In genomic region chr19:36492689-36493453, GRCh38 we compare ENCODE assay signal across 8 cellular contexts. TPM values are rescaled to one million over a fixed set of nuclear protein-coding genes. Genes with fewer than 3 reads are reported as not detected.
DNase-seq lines count a peak whose midpoint lies in the region; ATAC-seq, FAIRE-seq and TF ChIP-seq lines count a peak whose summit lies in the region.
"Not testable (repeated sequence)": the region's sequence is repeated elsewhere in the genome, so short reads cannot be mapped to it uniquely, and the experiment has no call there.

No MANE protein-coding gene starts in this region.

- DNase-seq in DMS114 treated with DMSO at 0.1 percent for 48 hours (lab: John Stamatoyannopoulos, UW; ENCODE audit: unreplicated experiment), result peak; percentile 30
- peak; percentile 47 for DNase-seq in HuH-7.5 (ENCODE audit: low spot score)
- DNase-seq in PC-3, result peak; percentile 25
- DNase-seq in activated T-cell treated with anti-CD3 and anti-CD28 coated beads, Interleukin-2, amount 50 U/mL, for 48 hours, result peak; percentile 41 to 49
- DNase-seq in H1 (ENCODE audit: low read depth in 1 of 2, low spot score in 2 of 2), result peak; percentile 34 to 76
- peak; percentile 57 for DNase-seq in iPS DF 6.9 (ENCODE audit: low read depth, low spot score)
- DNase-seq in progenitor cell of endocrine pancreas (ENCODE audit: low spot score, unreplicated experiment), result not testable (repeated sequence)
- DNase-seq in aorta, result peak; percentile 61 to 76

- not testable (repeated sequence) for H2BK12ac ChIP-seq in H1 (ENCODE audit: low read depth, low read length)

- H3K56ac ChIP-seq in H1 (replicated peaks; ENCODE audit: insufficient read length, low read depth, low read length), result not testable (repeated sequence)

- H3K9me3 ChIP-seq in PC-3 (ENCODE audit: low read length); iPS DF 6.9 (ENCODE audit: control insufficient read depth, insufficient read depth, low read length); aorta (ENCODE audit: control insufficient read depth, low read length): not testable (repeated sequence)
- H3K9me3 ChIP-seq in H1 (ENCODE audit: insufficient read depth in 2 of 2, low read depth in 1 of 2, low read length in 1 of 2), result peaks cover 16 to 30% of the 10 kb centered on the region in 2 experiments

- H3K36me3 Mint-ChIP-seq in progenitor cell of endocrine pancreas (ENCODE audit: insufficient read depth), result not testable (repeated sequence)

- TF ChIP-seq EP300 in H1 (IDR thresholded peaks at IDR 0.05; ENCODE audit: borderline replicate concordance in 1 of 2, low read depth in 2 of 2, low read length in 2 of 2), result not testable (repeated sequence)

- H3K23me2 ChIP-seq in H1 (ENCODE audit: low read depth, low read length), result not testable (repeated sequence)

- not testable (repeated sequence) for ATAC-seq in PC-3; aorta (ENCODE audit: low FRiP score)

- not testable (repeated sequence) for FAIRE-seq in H1 (lab: Jason Lieb, UNC)

- intact Hi-C loops in PC-3 (cut with micrococcal nuclease) (loop anchor here (5.0 kb wide), 1 partner anchor 301 kb away; no protein-coding TSS in a partner anchor), aorta (cut with DNase I) (loop anchor here in 1 of 2 donors (10.0 kb wide), 1 partner anchor 278 kb away; the partner anchor contains the start of genes ZNF146 and ZNF565)

- H2BK5ac ChIP-seq in H1 (ENCODE audit: low read depth, low read length), result not testable (repeated sequence)

- H3K4me2 ChIP-seq in PC-3 (ENCODE audit: low read length); H1 (ENCODE audit: insufficient read depth in 1 of 2, low read depth in 2 of 2, low read length in 2 of 2): not testable (repeated sequence)

- H3K27ac Mint-ChIP-seq in progenitor cell of endocrine pancreas, result peak overlapping the region; percentile 50

- H3K14ac ChIP-seq in H1 (ENCODE audit: insufficient read length), result not testable (repeated sequence)

- H3K4me3 ChIP-seq in PC-3 (ENCODE audit: low read length); H1 (ENCODE audit: extremely low read depth in 1 of 4, insufficient read depth in 2 of 4, low read depth in 3 of 4, low read length in 4 of 4); iPS DF 6.9 (ENCODE audit: low read length); aorta (ENCODE audit: low read length in 2 of 2): not testable (repeated sequence)

- H2BK15ac ChIP-seq in H1 (ENCODE audit: low read length), result not testable (repeated sequence)

- not testable (repeated sequence) for TF ChIP-seq POLR2A in H1 (IDR thresholded peaks at IDR 0.05; ENCODE audit: control extremely low read depth in 1 of 2, low read depth in 2 of 2, low read length in 2 of 2)

- not testable (repeated sequence) for BruUV-seq in PC-3 (replicated peaks; lab: Mats Ljungman, UMichigan)

- TF ChIP-seq RAD21 in H1 (IDR thresholded peaks at IDR 0.05 in 1 of 2, conservative IDR thresholded peaks at IDR 0.05 in 1 of 2; ENCODE audit: low read depth in 2 of 2, low read length in 2 of 2), result peak; percentile 83 to 84

- H3K27me3 ChIP-seq in PC-3 (ENCODE audit: low read length); H1 (replicated peaks in 1 of 4; ENCODE audit: control insufficient read depth in 3 of 4, extremely low read depth in 1 of 4, insufficient read depth in 3 of 4, low read length in 3 of 4); iPS DF 6.9 (ENCODE audit: control insufficient read depth, insufficient read depth, low read length); aorta (ENCODE audit: control insufficient read depth in 1 of 2, insufficient read depth in 2 of 2, low read length in 1 of 2): not testable (repeated sequence)

- not testable (repeated sequence) for H2BK120ac ChIP-seq in H1 (replicated peaks; ENCODE audit: low read depth, low read length)

- H3K4me3 Mint-ChIP-seq in progenitor cell of endocrine pancreas (ENCODE audit: low read depth), result not testable (repeated sequence)

- not testable (repeated sequence) for H4K8ac ChIP-seq in H1 (ENCODE audit: extremely low read depth, insufficient read depth, low read length)

- H3K4me1 Mint-ChIP-seq in progenitor cell of endocrine pancreas (ENCODE audit: low read depth), result not testable (repeated sequence)

- not testable (repeated sequence) for H3K36me3 ChIP-seq in PC-3 (ENCODE audit: low read depth, low read length); H1 (ENCODE audit: control insufficient read depth in 2 of 4, insufficient read depth in 4 of 4, low read length in 3 of 4); iPS DF 6.9 (ENCODE audit: control insufficient read depth, insufficient read depth, low read length); aorta (ENCODE audit: control insufficient read depth in 1 of 2, insufficient read depth in 2 of 2, low read length in 1 of 2)

- CTCF ChIA-PET in PC-3 (lab: Charles Lee), result not testable (repeated sequence)
- CTCF ChIA-PET in H1 (lab: Charles Lee; ENCODE audit: partially characterized antibody), result interaction anchor here (0.6 to 1.7 kb wide), 6 partner anchors 10 to 733 kb away, joined by 3 to 10 read pairs (median 3); no protein-coding TSS in a partner anchor

- WGBS in H1 (ENCODE audit: extremely low coverage in 1 of 2, insufficient coverage in 1 of 2, insufficient read length in 1 of 2, insufficient replicate concordance in 2 of 2, low coverage in 1 of 2, low lambda C conversion rate in 2 of 2, missing lambda C conversion rate in 1 of 2), 2 experiments, result 74% methylated on average over 18 of the region's 18 CpGs; no CpG with 5 or more reads in 1 of the 2 experiments
- WGBS in iPS DF 6.9 (ENCODE audit: insufficient coverage, insufficient read length), result no CpG with 5 or more reads among the region's 18 CpGs
- WGBS in aorta, 2 donors, result 63 to 65% methylated on average over 18 of the region's 18 CpGs

- H3K9ac ChIP-seq in PC-3 (ENCODE audit: low read length); H1 (replicated peaks in 1 of 4; ENCODE audit: extremely low read depth in 1 of 4, low read depth in 3 of 4, low read length in 3 of 4): not testable (repeated sequence)

- TF ChIP-seq CTCF in PC-3 (conservative IDR thresholded peaks at IDR 0.05; ENCODE audit: low read depth, low read length) (peak; percentile 32; the same call in 1 of the 2 replicates), H1 (IDR thresholded peaks at IDR 0.05; ENCODE audit: control extremely low read depth in 1 of 3, insufficient read depth in 1 of 3, low read depth in 1 of 3, low read length in 3 of 3) (peak; percentile 66 to 74 (median 73)), progenitor cell of endocrine pancreas (IDR thresholded peaks at IDR 0.05; ENCODE audit: unreplicated experiment) (peak; percentile 50)

- not testable (repeated sequence) for H4K91ac ChIP-seq in H1 (replicated peaks; ENCODE audit: insufficient read length, low read length)

- H3K79me1 ChIP-seq in H1 (ENCODE audit: low read depth, low read length), result not testable (repeated sequence)

- H3K27ac ChIP-seq in PC-3 (ENCODE audit: low read length); H1 (ENCODE audit: low read depth, low read length); iPS DF 6.9 (ENCODE audit: low read length); aorta (ENCODE audit: low read depth in 1 of 2, low read length in 2 of 2): not testable (repeated sequence)

- not testable (repeated sequence) for H4K5ac ChIP-seq in H1 (ENCODE audit: insufficient read length, low read depth, low read length)

- H2AK5ac ChIP-seq in H1 (ENCODE audit: low read depth, low read length), result not testable (repeated sequence)

- H3K4me1 ChIP-seq in PC-3 (ENCODE audit: insufficient read depth, low read length); H1 (replicated peaks in 1 of 4; ENCODE audit: control insufficient read depth in 3 of 4, insufficient read depth in 4 of 4, low read length in 3 of 4); iPS DF 6.9 (ENCODE audit: control insufficient read depth, insufficient read depth, low read length); aorta (ENCODE audit: control insufficient read depth in 1 of 2, insufficient read depth in 2 of 2, low read length in 2 of 2): not testable (repeated sequence)

- peaks cover 17% of the 10 kb centered on the region for H3K9me3 Mint-ChIP-seq in progenitor cell of endocrine pancreas (ENCODE audit: low read depth)

- H3K4ac ChIP-seq in H1 (replicated peaks; ENCODE audit: insufficient read length, low read depth, low read length), result not testable (repeated sequence)

- not testable (repeated sequence) for H4K20me1 ChIP-seq in PC-3 (ENCODE audit: low read length); H1 (replicated peaks in 1 of 2; ENCODE audit: control insufficient read depth in 1 of 2, insufficient read depth in 2 of 2, low read length in 2 of 2)

- H3K18ac ChIP-seq in H1 (ENCODE audit: extremely low read depth, low read length), result not testable (repeated sequence)

- not testable (repeated sequence) for H2AFZ ChIP-seq in PC-3 (ENCODE audit: low read length); H1 (ENCODE audit: low read length)

- H3F3A ChIP-seq in PC-3 (ENCODE audit: low read length, unreplicated experiment), result not testable (repeated sequence)

- not testable (repeated sequence) for H3K23ac ChIP-seq in H1 (ENCODE audit: insufficient read length)

- H2BK20ac ChIP-seq in H1 (ENCODE audit: low read length), result not testable (repeated sequence)

- POLR2A ChIA-PET in PC-3 (lab: Charles Lee; ENCODE audit: unreplicated experiment), result not testable (repeated sequence)
- POLR2A ChIA-PET in H1 (lab: Charles Lee; ENCODE audit: partially characterized antibody), result interaction anchor here (0.6 to 1.5 kb wide), 4 partner anchors 17 to 237 kb away, joined by 3 to 4 read pairs (median 3); partner anchors contain the start of gene ZFP14

- H3K27me3 Mint-ChIP-seq in progenitor cell of endocrine pancreas, result not testable (repeated sequence)

- H3K79me2 ChIP-seq in PC-3 (ENCODE audit: low read length) (peaks cover 11% of the 10 kb centered on the region), H1 (ENCODE audit: control insufficient read depth in 1 of 2, insufficient read depth in 2 of 2, low read length in 2 of 2) (peaks cover 0 to 10% of the 10 kb centered on the region in 2 experiments; a peak in 2 of 4 replicates)

- H3K9me2 ChIP-seq in PC-3 (replicated peaks; ENCODE audit: low read length), result not testable (repeated sequence)

RNA-seq across cellular contexts. Expression of gene ZNF566, which starts 3.5 kb away (rescaled TPM):
- total RNA-seq in PC-3 (2014; rRNA removed) (3.1 and 7.8 TPM in 2 replicates), progenitor cell of endocrine pancreas (23.2 and 24.7 TPM in 2 replicates), aorta (10 to 100 TPM; 13.6 to 16.5 TPM)
- 16.1 and 16.6 TPM in 2 replicates for total RNA-seq in H1 (2021; fragmentation: NEBNext Ultra II Directional; extraction: Animal tissue kit (Norgen Biotek cat#: 25700))
- polyA plus RNA-seq in H1 (2011; rRNA removed) (6.7 and 6.9 TPM in 2 replicates), aorta (10 to 100 TPM in 1 of 2 donors, 1 to 10 TPM in 1; 8.0 to 10.0 TPM)
- 7.0 TPM for polyA plus RNA-seq in H1 (2011; cell fraction: cytosol; rRNA removed)
- 7.1 TPM for polyA plus RNA-seq in H1 (2011; cell fraction: nucleus; rRNA removed)
- 6.1 to 15.0 TPM (median 7.7 TPM) in 4 replicates for polyA plus RNA-seq in H1 (2012, experiment 1 of 2)
- 1.3 TPM for polyA plus RNA-seq in H1 (2012, experiment 2 of 2)
- polyA plus RNA-seq in H1 (2013, experiment 1 of 2), result 5.5 TPM
- polyA plus RNA-seq in H1 (2013, experiment 2 of 2), result 4.4 TPM
- polyA minus RNA-seq in H1 (2011; rRNA and poly(A)+ RNA removed), result 7.3 and 9.2 TPM in 2 replicates
- polyA minus RNA-seq in H1 (2011; cell fraction: cytosol; rRNA and poly(A)+ RNA removed), result 2.6 TPM
- polyA minus RNA-seq in H1 (2011; cell fraction: nucleus; rRNA and poly(A)+ RNA removed), result 13.2 TPM

RNA-seq across cellular contexts. Expression of gene ZNF260, which starts 35.2 kb away (rescaled TPM):
- 5.5 and 6.0 TPM in 2 replicates for total RNA-seq in PC-3 (2014; rRNA removed)
- total RNA-seq in H1 (2021; fragmentation: NEBNext Ultra II Directional; extraction: Animal tissue kit (Norgen Biotek cat#: 25700)), result 30.7 and 32.3 TPM in 2 replicates
- 4.1 and 5.5 TPM in 2 replicates for polyA plus RNA-seq in H1 (2011; rRNA removed)
- polyA plus RNA-seq in H1 (2011; cell fraction: cytosol; rRNA removed), result 8.4 TPM
- 4.9 TPM for polyA plus RNA-seq in H1 (2011; cell fraction: nucleus; rRNA removed)
- 7.7 to 18.2 TPM (median 11.1 TPM) in 4 replicates for polyA plus RNA-seq in H1 (2012, experiment 1 of 2)
- polyA plus RNA-seq in H1 (2012, experiment 2 of 2), result 0.46 TPM
- polyA plus RNA-seq in H1 (2013, experiment 1 of 2), result 19.1 TPM
- 17.5 TPM for polyA plus RNA-seq in H1 (2013, experiment 2 of 2)
- polyA minus RNA-seq in H1 (2011; rRNA and poly(A)+ RNA removed), result 12.1 and 20.8 TPM in 2 replicates
- 61.4 TPM for polyA minus RNA-seq in H1 (2011; cell fraction: cytosol; rRNA and poly(A)+ RNA removed)
- 103 TPM for polyA minus RNA-seq in H1 (2011; cell fraction: nucleus; rRNA and poly(A)+ RNA removed)
- 38.3 and 45.4 TPM in 2 replicates for total RNA-seq in progenitor cell of endocrine pancreas
- total RNA-seq in aorta, result 1 to 10 TPM; 7.2 to 9.1 TPM
- polyA plus RNA-seq in aorta, result 1 to 10 TPM; 3.5 to 4.1 TPM
